ENCODE assay signal across 1 cellular context in the genomic region with DNA sequence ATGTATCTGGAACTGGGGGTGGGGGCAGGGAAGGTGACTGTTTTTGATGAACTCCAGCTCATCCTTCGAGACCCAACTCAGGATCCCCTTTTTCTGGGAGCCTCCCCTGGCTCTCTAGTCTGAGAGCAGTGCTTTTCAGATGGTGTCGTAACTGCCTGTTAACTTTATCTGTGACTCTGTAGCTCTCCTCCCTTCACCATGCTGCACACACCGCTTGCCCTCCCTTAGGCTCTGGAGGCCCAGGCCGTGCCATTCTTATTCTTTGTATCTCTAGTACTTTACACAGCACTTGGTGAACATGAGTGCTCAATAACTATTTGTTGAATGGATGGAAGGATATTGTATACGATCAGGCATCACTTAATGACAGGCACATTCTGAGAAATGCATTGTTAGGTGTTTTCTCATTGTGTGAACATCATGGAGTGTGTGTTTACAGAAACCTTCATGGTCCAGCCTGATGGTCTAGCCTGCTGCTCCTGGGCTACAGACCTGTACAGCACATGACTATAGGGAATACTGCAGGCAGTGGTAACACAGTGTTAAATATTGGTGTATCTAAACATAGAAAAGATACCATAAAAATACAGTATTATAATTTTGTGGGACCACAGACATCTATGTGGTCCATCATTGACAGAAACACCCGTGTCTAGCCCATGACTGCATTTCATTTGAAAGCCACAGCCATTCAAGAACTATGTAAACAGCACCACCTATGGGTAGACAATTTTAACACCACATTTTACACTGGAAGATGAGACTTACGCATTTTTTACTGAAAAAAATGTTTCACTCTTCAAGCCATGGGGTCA.
TF ChIP-seq lines count a peak whose summit lies in the region.

No MANE protein-coding gene starts in this region.

TF ChIP-seq in HCT116, 20 proteins besides CTCF, POLR2A, EP300 and RAD21 (continued from another document):
- TF ChIP-seq, protein P1, sequence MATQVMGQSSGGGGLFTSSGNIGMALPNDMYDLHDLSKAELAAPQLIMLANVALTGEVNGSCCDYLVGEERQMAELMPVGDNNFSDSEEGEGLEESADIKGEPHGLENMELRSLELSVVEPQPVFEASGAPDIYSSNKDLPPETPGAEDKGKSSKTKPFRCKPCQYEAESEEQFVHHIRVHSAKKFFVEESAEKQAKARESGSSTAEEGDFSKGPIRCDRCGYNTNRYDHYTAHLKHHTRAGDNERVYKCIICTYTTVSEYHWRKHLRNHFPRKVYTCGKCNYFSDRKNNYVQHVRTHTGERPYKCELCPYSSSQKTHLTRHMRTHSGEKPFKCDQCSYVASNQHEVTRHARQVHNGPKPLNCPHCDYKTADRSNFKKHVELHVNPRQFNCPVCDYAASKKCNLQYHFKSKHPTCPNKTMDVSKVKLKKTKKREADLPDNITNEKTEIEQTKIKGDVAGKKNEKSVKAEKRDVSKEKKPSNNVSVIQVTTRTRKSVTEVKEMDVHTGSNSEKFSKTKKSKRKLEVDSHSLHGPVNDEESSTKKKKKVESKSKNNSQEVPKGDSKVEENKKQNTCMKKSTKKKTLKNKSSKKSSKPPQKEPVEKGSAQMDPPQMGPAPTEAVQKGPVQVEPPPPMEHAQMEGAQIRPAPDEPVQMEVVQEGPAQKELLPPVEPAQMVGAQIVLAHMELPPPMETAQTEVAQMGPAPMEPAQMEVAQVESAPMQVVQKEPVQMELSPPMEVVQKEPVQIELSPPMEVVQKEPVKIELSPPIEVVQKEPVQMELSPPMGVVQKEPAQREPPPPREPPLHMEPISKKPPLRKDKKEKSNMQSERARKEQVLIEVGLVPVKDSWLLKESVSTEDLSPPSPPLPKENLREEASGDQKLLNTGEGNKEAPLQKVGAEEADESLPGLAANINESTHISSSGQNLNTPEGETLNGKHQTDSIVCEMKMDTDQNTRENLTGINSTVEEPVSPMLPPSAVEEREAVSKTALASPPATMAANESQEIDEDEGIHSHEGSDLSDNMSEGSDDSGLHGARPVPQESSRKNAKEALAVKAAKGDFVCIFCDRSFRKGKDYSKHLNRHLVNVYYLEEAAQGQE (IDR thresholded peaks at IDR 0.05; ENCODE audit: low read depth) = no peak
- TF ChIP-seq SP1 (IDR thresholded peaks at IDR 0.05; ENCODE audit: low read depth) (no peak), ZFX (IDR thresholded peaks at IDR 0.05) (no peak), EZH2phosphoT487 (IDR thresholded peaks at IDR 0.05; ENCODE audit: borderline replicate concordance) (no peak), YY1 (IDR thresholded peaks at IDR 0.05; ENCODE audit: extremely low read depth, insufficient replicate concordance, low read depth, low read length) (no peak), CEBPB (IDR thresholded peaks at IDR 0.05; ENCODE audit: low read depth) (no peak), ATF3 (IDR thresholded peaks at IDR 0.05) (no peak), EZH2 (IDR thresholded peaks at IDR 0.05) (no peak)
- TF ChIP-seq, protein P2, sequence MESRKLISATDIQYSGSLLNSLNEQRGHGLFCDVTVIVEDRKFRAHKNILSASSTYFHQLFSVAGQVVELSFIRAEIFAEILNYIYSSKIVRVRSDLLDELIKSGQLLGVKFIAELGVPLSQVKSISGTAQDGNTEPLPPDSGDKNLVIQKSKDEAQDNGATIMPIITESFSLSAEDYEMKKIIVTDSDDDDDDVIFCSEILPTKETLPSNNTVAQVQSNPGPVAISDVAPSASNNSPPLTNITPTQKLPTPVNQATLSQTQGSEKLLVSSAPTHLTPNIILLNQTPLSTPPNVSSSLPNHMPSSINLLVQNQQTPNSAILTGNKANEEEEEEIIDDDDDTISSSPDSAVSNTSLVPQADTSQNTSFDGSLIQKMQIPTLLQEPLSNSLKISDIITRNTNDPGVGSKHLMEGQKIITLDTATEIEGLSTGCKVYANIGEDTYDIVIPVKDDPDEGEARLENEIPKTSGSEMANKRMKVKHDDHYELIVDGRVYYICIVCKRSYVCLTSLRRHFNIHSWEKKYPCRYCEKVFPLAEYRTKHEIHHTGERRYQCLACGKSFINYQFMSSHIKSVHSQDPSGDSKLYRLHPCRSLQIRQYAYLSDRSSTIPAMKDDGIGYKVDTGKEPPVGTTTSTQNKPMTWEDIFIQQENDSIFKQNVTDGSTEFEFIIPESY (IDR thresholded peaks at IDR 0.05; ENCODE audit: extremely low read depth, insufficient replicate concordance, low read length) = no peak
- TF ChIP-seq, protein P3, sequence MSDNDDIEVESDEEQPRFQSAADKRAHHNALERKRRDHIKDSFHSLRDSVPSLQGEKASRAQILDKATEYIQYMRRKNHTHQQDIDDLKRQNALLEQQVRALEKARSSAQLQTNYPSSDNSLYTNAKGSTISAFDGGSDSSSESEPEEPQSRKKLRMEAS (IDR thresholded peaks at IDR 0.05) = no peak
TF ChIP-seq in HCT116: peak in this region for 0.
